Comparison of ENCODE assay signal across 38 cellular contexts in genomic region chr17:79583475-79583874, GRCh38. TPM values are rescaled to one million over a fixed set of nuclear protein-coding genes. Genes with fewer than 3 reads are reported as not detected.
DNase-seq lines count a peak whose midpoint lies in the region; ATAC-seq and TF ChIP-seq lines count a peak whose summit lies in the region.
"Had no signal": no experiment of that assay in that cellular context is flagged by ENCODE, and none has a peak within 500 bp of the region (broad histone marks: within the 10 kb centered on the region; RNA-seq: fewer than 3 reads in every experiment).

No MANE protein-coding gene starts in this region.

- POLR2A ChIA-PET in HEK293 (lab: Yijun Ruan, JAX), result no interaction called here

- no peaks in the 10 kb centered on the region for H4K20me1 ChIP-seq in osteoblast (ENCODE audit: insufficient read depth, low read length)
- H4K20me1 ChIP-seq: BLaER1; BLaER1 treated with 17β-estradiol and CSF1 and Interleukin-3, amounts not matched to agents 10 nM and 100 nM had no signal

- no peaks in the 10 kb centered on the region for H3K27me3 ChIP-seq in osteoblast (ENCODE audit: insufficient read depth, low read length)
- H3K27me3 ChIP-seq: BLaER1; BLaER1 treated with 17β-estradiol and CSF1 and Interleukin-3, amounts not matched to agents 10 nM and 100 nM had no signal

- ATAC-seq in T-helper 17 cell, result no peak
- ATAC-seq in stimulated activated naive B cell treated with anti-CD40 and anti-IgM and Interleukin-4, amounts not matched to agents 10 μg/mL and 1 μg/mL and 100 μg/mL, for 72 hours (replicated peaks), result no peak
- ATAC-seq: CD8-positive, alpha-beta T cell had no signal

- no peaks in the 10 kb centered on the region for H3K4me1 Mint-ChIP-seq in T-helper 17 cell
- H3K4me1 Mint-ChIP-seq in glutamatergic neuron (ENCODE audit: low read depth, unreplicated experiment), result peaks cover 12% of the 10 kb centered on the region
- H3K4me1 Mint-ChIP-seq in stimulated activated naive B cell treated with anti-CD40 and anti-IgM and Interleukin-4, amounts not matched to agents 10 μg/mL and 1 μg/mL and 100 μg/mL, for 72 hours, result no peaks in the 10 kb centered on the region
- H3K4me1 Mint-ChIP-seq: B cell; CD14-positive monocyte; CD4-positive, alpha-beta memory T cell; CD4-positive, CD25-positive, alpha-beta regulatory T cell; CD8-positive, alpha-beta memory T cell had no signal

- H3K27me3 Mint-ChIP-seq in T-helper 17 cell (peaks cover 37% of the 10 kb centered on the region), glutamatergic neuron (ENCODE audit: unreplicated experiment) (peaks cover 23% of the 10 kb centered on the region)
- H3K27me3 Mint-ChIP-seq in stimulated activated naive B cell treated with anti-CD40 and anti-IgM and Interleukin-4, amounts not matched to agents 10 μg/mL and 1 μg/mL and 100 μg/mL, for 72 hours, result peaks cover 15 to 29% of the 10 kb centered on the region in 2 donors
- H3K27me3 Mint-ChIP-seq: CD4-positive, CD25-positive, alpha-beta regulatory T cell had no signal

- H3K4me3 Mint-ChIP-seq in T-helper 17 cell (no peak overlapping the region), glutamatergic neuron (ENCODE audit: unreplicated experiment) (no peak overlapping the region)
- no peak overlapping the region for H3K4me3 Mint-ChIP-seq in stimulated activated naive B cell treated with anti-CD40 and anti-IgM and Interleukin-4, amounts not matched to agents 10 μg/mL and 1 μg/mL and 100 μg/mL, for 72 hours
- H3K4me3 Mint-ChIP-seq: B cell; CD14-positive monocyte; CD4-positive, alpha-beta memory T cell; CD4-positive, alpha-beta T cell; CD4-positive, CD25-positive, alpha-beta regulatory T cell; CD8-positive, alpha-beta memory T cell; CD8-positive, alpha-beta T cell had no signal

- H3K9me3 Mint-ChIP-seq in glutamatergic neuron (ENCODE audit: unreplicated experiment), result peaks cover 16% of the 10 kb centered on the region
- H3K9me3 Mint-ChIP-seq in stimulated activated naive B cell treated with anti-CD40 and anti-IgM and Interleukin-4, amounts not matched to agents 10 μg/mL and 1 μg/mL and 100 μg/mL, for 72 hours, result no peaks in the 10 kb centered on the region
- H3K9me3 Mint-ChIP-seq: CD4-positive, alpha-beta T cell; CD8-positive, alpha-beta T cell had no signal

- H3K4me3 ChIP-seq in HEK293 (ENCODE audit: low read depth, low read length) (no peak overlapping the region), osteoblast (ENCODE audit: insufficient read depth, low read length) (no peak overlapping the region)
- H3K4me3 ChIP-seq: A549; BLaER1; BLaER1 treated with 17β-estradiol and CSF1 and Interleukin-3, amounts not matched to agents 10 nM and 100 nM had no signal

- H3K36me3 ChIP-seq in HEK293 (ENCODE audit: control insufficient read depth in 2 of 2, insufficient read depth in 1 of 2, low read length in 2 of 2), result no peaks in the 10 kb centered on the region
- H3K36me3 ChIP-seq in osteoblast (ENCODE audit: insufficient read depth, low read length), result no peaks in the 10 kb centered on the region
- H3K36me3 ChIP-seq: BE2C; BLaER1; BLaER1 treated with 17β-estradiol and CSF1 and Interleukin-3, amounts not matched to agents 10 nM and 100 nM had no signal

- H3K27ac ChIP-seq in HEK293 (ENCODE audit: extremely low read depth, low read depth, low read length) (no peak overlapping the region), osteoblast (ENCODE audit: low read depth, low read length) (no peak overlapping the region)
- H3K27ac ChIP-seq: 22Rv1; A549; BLaER1; BLaER1 treated with 17β-estradiol and CSF1 and Interleukin-3, amounts not matched to agents 10 nM and 100 nM; C4-2B had no signal

- intact Hi-C loops in posterior vena cava (cut with DNase I), result no loop called here

- TF ChIP-seq CTCF in HEK293 (tag by site-specific recombination; IDR thresholded peaks at IDR 0.05) (no peak), glutamatergic neuron (IDR thresholded peaks at IDR 0.05; ENCODE audit: partially characterized antibody, unreplicated experiment) (no peak), osteoblast (IDR thresholded peaks at IDR 0.05; ENCODE audit: extremely low read depth, low read depth, low read length) (no peak)

- no peaks in the 10 kb centered on the region for H3K79me2 ChIP-seq in osteoblast (ENCODE audit: insufficient read depth, low read length)

- CTCF ChIA-PET in HEK293 (lab: Yijun Ruan, JAX), result no interaction called here

- no peak for DNase-seq in T-helper 17 cell
- DNase-seq in glutamatergic neuron, result no peak
- DNase-seq in osteoblast (ENCODE audit: insufficient read length, low spot score, missing footprints), result peak; percentile 56
- no peak for DNase-seq in posterior vena cava (ENCODE audit: low spot score)
- DNase-seq in HPDE6-E6E7 (ENCODE audit: extremely low spot score), result no peak
- DNase-seq in stimulated activated naive B cell treated with anti-CD40 and anti-IgM and Interleukin-4, amounts not matched to agents 10 μg/mL and 1 μg/mL and 100 μg/mL, for 72 hours, result no peak
- DNase-seq in activated T-cell treated with anti-CD3 and anti-CD28 coated beads for 4 hours, result no peak
- DNase-seq: 8988T; ACHN; AML-193; BE2C; C1 segment of cervical spinal cord; Caco-2; Calu3; CD4-positive, alpha-beta memory T cell; CD4-positive, alpha-beta T cell; CD4-positive, CD25-positive, alpha-beta regulatory T cell; CD8-positive, alpha-beta memory T cell; COR-L47; DMS 273 treated with DMSO at 0.1 percent for 48 hours; DMS153; DMS53; DMS79; DMS79 treated with DMSO at 0.1 percent for 48 hours; DND-41; EL had no signal

- H3K36me3 Mint-ChIP-seq in T-helper 17 cell (ENCODE audit: low read depth) (no peaks in the 10 kb centered on the region), glutamatergic neuron (ENCODE audit: unreplicated experiment) (peaks cover 8% of the 10 kb centered on the region)
- no peaks in the 10 kb centered on the region for H3K36me3 Mint-ChIP-seq in stimulated activated naive B cell treated with anti-CD40 and anti-IgM and Interleukin-4, amounts not matched to agents 10 μg/mL and 1 μg/mL and 100 μg/mL, for 72 hours
- H3K36me3 Mint-ChIP-seq: CD14-positive monocyte; CD4-positive, alpha-beta memory T cell; CD4-positive, CD25-positive, alpha-beta regulatory T cell; CD8-positive, alpha-beta memory T cell; CD8-positive, alpha-beta T cell had no signal

- H3K9me3 ChIP-seq in HEK293 (ENCODE audit: control insufficient read depth, insufficient read depth, low read depth, low read length) (no peaks in the 10 kb centered on the region), T-helper 17 cell (ENCODE audit: control insufficient read depth, low read length, poor library complexity, severe bottlenecking) (no peaks in the 10 kb centered on the region), osteoblast (ENCODE audit: low read depth, low read length) (no peaks in the 10 kb centered on the region)
- H3K9me3 ChIP-seq: A549; BE2C; BLaER1; BLaER1 treated with 17β-estradiol and CSF1 and Interleukin-3, amounts not matched to agents 10 nM and 100 nM; Caco-2 had no signal

- no peak overlapping the region for H2AFZ ChIP-seq in osteoblast (ENCODE audit: low read length)

- no peak overlapping the region for H3K4me2 ChIP-seq in osteoblast (ENCODE audit: insufficient read depth, low read length)
- H3K4me2 ChIP-seq: A549, BLaER1 had no signal

- H3K27ac Mint-ChIP-seq in T-helper 17 cell, result peak overlapping the region; percentile 24
- H3K27ac Mint-ChIP-seq in glutamatergic neuron (ENCODE audit: unreplicated experiment), result peak overlapping the region; percentile 22
- no peak overlapping the region for H3K27ac Mint-ChIP-seq in stimulated activated naive B cell treated with anti-CD40 and anti-IgM and Interleukin-4, amounts not matched to agents 10 μg/mL and 1 μg/mL and 100 μg/mL, for 72 hours
- H3K27ac Mint-ChIP-seq: B cell; CD4-positive, alpha-beta memory T cell; CD4-positive, alpha-beta T cell; CD8-positive, alpha-beta memory T cell; CD8-positive, alpha-beta T cell had no signal

- H3K4me1 ChIP-seq in HEK293 (ENCODE audit: control insufficient read depth, insufficient read depth, low read length), result no peaks in the 10 kb centered on the region
- no peaks in the 10 kb centered on the region for H3K4me1 ChIP-seq in osteoblast (ENCODE audit: insufficient read depth, low read length)
- H3K4me1 ChIP-seq: BE2C, Caco-2 had no signal

TF ChIP-seq in HEK293, 187 proteins besides CTCF, POLR2A, EP300 and RAD21:
- TF ChIP-seq ZNF623 (tag by site-specific recombination; IDR thresholded peaks at IDR 0.05), result peak; percentile 75
- TF ChIP-seq OVOL3 (tag by site-specific recombination; IDR thresholded peaks at IDR 0.05), result no peak

RNA-seq across cellular contexts. Expression of gene RBFOX3, which starts 27.4 kb away (rescaled TPM):
- total RNA-seq in T-helper 17 cell (under 1 TPM in 1 of 2 donors, not detected in 1; 0.12 TPM), glutamatergic neuron (ENCODE audit: unreplicated experiment) (110 TPM), osteoblast (not detected in 2 replicates), posterior vena cava (10 to 100 TPM in 1 of 2 donors, 1 to 10 TPM in 1; 7.1 to 21.6 TPM)
- total RNA-seq: A172; A673; B cell; Calu3; CD4-positive, alpha-beta memory T cell; CD4-positive, alpha-beta T cell; CD4-positive, CD25-positive, alpha-beta regulatory T cell; CD8-positive, alpha-beta memory T cell; CD8-positive, alpha-beta T cell; Daoy had no signal
